Comparison of ENCODE assay signal across 1 cellular context in genomic region chr4:145148980-145149379, GRCh38.
TF ChIP-seq lines count a peak whose summit lies in the region.

No MANE protein-coding gene starts in this region.

TF ChIP-seq in GM12891, 5 proteins besides CTCF, POLR2A, EP300 and RAD21:
- TF ChIP-seq PAX5 (IDR thresholded peaks at IDR 0.05; ENCODE audit: insufficient read depth, low read length, severe bottlenecking): no peak
- TF ChIP-seq SPI1 (IDR thresholded peaks at IDR 0.05; ENCODE audit: low read depth, low read length): no peak
